9 cellular contexts compared by ENCODE assay signal in the genomic region with DNA sequence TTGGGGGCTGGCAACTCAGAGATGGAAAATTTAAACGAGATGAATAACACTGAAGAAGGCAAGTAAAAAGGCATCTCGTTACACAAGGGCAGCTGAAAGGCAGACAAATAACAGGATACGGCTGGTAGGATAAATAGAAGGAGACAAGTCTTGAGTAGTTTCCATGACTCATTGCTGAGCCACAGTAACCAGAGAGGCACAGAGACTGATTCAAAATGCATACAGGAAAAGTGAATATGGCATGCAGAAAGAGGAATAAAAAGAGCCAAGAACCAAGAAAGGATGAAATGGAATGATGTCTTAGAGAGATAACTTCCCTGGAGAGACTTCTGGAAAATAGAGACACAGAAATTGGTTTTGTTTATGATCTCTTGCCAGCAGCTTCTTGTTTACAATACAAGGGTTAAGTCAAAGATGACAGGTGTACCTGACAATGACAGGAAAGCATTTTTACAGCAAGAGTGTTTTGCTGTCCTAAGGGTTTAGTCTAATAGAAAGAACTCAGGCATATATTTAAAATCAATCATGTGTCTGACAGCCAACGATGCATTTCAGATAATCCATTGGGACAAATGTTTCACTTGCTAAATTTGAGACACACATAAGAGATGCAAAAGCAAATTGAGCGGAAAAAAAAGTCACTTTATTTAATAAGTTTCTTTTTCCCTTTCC.
A peak's percentile ranks its signal among the peaks of the same experiment; 100 is the strongest.
DNase-seq lines count a peak whose midpoint lies in the region; ATAC-seq and TF ChIP-seq lines count a peak whose summit lies in the region.
"Had no signal": no experiment of that assay in that cellular context is flagged by ENCODE, and none has a peak within 500 bp of the region (broad histone marks: within the 10 kb centered on the region; RNA-seq: fewer than 3 reads in every experiment).

No MANE protein-coding gene starts in this region.

- H4K20me1 ChIP-seq in MM.1S (ENCODE audit: insufficient read depth, low read length), result no peaks in the 10 kb centered on the region

- H3K9me2 ChIP-seq in MM.1S (replicated peaks; ENCODE audit: insufficient read depth, low read length), result no peaks in the 10 kb centered on the region

- intact Hi-C loops in prostate gland (cut with DNase I), result loop anchor here (10.0 kb wide), 1 partner anchor 139 kb away; no protein-coding TSS in a partner anchor

- H3K4me3 ChIP-seq in prostate gland (no peak overlapping the region), MM.1S (ENCODE audit: low read length) (no peak overlapping the region)

- ATAC-seq in GM21576 (IDR thresholded peaks at IDR 0.05; ENCODE audit: unreplicated experiment), result no peak
- ATAC-seq: T-cell had no signal

- no peak for TF ChIP-seq POLR2A in prostate gland (IDR thresholded peaks at IDR 0.05)

- H3K79me2 ChIP-seq in MM.1S (ENCODE audit: low read length), result no peaks in the 10 kb centered on the region

- H3K4me2 ChIP-seq in MM.1S (ENCODE audit: low read depth, low read length), result no peak overlapping the region

- no peak for TF ChIP-seq CTCF in prostate gland (IDR thresholded peaks at IDR 0.05)
- no peak for TF ChIP-seq CTCF in MM.1S (IDR thresholded peaks at IDR 0.05; ENCODE audit: low read length)

- 40% methylated on average over 5 of the region's 5 CpGs for WGBS in prostate gland

- DNase-seq in DMS53 treated with DMSO at 0.1 percent for 48 hours (lab: John Stamatoyannopoulos, UW; ENCODE audit: unreplicated experiment), result peak; percentile 96
- peak; percentile 27 for DNase-seq in NCI-H1105 (lab: John Stamatoyannopoulos, UW)
- DNase-seq in amniotic epithelial cell (ENCODE audit: low read depth), result peak; percentile 88
- DNase-seq in myocyte (ENCODE audit: low read depth), result peak; percentile 84
- DNase-seq in prostate gland (ENCODE audit: low spot score), result no peak
- no peak for DNase-seq in MM.1S
- DNase-seq in HT-29 (ENCODE audit: low spot score), result no peak
- DNase-seq: T-cell had no signal

- H3K27me3 ChIP-seq in prostate gland (replicated peaks; ENCODE audit: insufficient read depth) (no peaks in the 10 kb centered on the region), MM.1S (replicated peaks; ENCODE audit: insufficient read depth, low read length) (no peaks in the 10 kb centered on the region)

- H3K4me1 ChIP-seq in prostate gland (replicated peaks), result no peaks in the 10 kb centered on the region
- H3K4me1 ChIP-seq in MM.1S (ENCODE audit: low read length), result no peaks in the 10 kb centered on the region

- H3K9me3 ChIP-seq in prostate gland (no peaks in the 10 kb centered on the region), MM.1S (replicated peaks; ENCODE audit: insufficient read depth, low read length) (no peaks in the 10 kb centered on the region)

- H2AFZ ChIP-seq in MM.1S (ENCODE audit: low read length), result no peak overlapping the region

- H3K9ac ChIP-seq in MM.1S (ENCODE audit: low read length), result no peak overlapping the region

- H3K36me3 ChIP-seq in prostate gland, result no peaks in the 10 kb centered on the region
- H3K36me3 ChIP-seq in MM.1S (replicated peaks; ENCODE audit: insufficient read depth, low read length), result no peaks in the 10 kb centered on the region

- H3K27ac ChIP-seq in prostate gland (no peak overlapping the region), MM.1S (ENCODE audit: low read length) (no peak overlapping the region)

- H3F3A ChIP-seq in MM.1S (ENCODE audit: insufficient read depth, low read length), result no peaks in the 10 kb centered on the region

Comparison
In these comparisons a context has a peak if more than half of its experiments do, and no peak if none do; other contexts are left out.
1. DNase-seq: peak in DMS53 treated with DMSO at 0.1 percent for 48 hours (single experiment), NCI-H1105 (single experiment), amniotic epithelial cell (single experiment) and myocyte (single experiment); none in prostate gland (single experiment), MM.1S (single experiment) and HT-29 (single experiment).